Comparison of ENCODE assay signal across 20 cellular contexts in the genomic region with DNA sequence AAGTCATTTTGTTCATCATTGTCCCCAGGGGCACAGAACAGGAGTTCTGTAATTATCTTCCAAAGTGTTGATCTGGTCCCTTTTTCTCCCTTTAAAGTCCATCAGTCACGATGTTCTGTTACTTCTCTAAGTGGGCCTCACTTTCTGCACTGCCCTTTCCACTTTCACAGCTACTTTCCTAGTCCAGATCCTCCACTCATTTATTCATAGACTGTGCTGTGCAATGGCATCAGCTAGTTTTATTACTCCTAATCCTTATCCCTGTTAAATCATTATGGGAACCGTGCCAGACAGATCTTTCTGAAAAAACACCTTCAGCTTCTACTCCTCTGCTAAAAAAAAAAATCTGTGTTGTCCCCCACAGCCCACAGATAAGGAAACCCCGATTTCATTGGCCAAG.
A peak's percentile ranks its signal among the peaks of the same experiment; 100 is the strongest.
DNase-seq lines count a peak whose midpoint lies in the region; ATAC-seq and TF ChIP-seq lines count a peak whose summit lies in the region.
"Had no signal": no experiment of that assay in that cellular context is flagged by ENCODE, and none has a peak within 500 bp of the region (broad histone marks: within the 10 kb centered on the region; RNA-seq: fewer than 3 reads in every experiment).

No MANE protein-coding gene starts in this region.

- H3K36me3 ChIP-seq in HEK293 (ENCODE audit: control insufficient read depth in 2 of 2, insufficient read depth in 1 of 2, low read length in 2 of 2) = no peaks in the 10 kb centered on the region
- H3K36me3 ChIP-seq in ascending aorta = no peaks in the 10 kb centered on the region
- H3K36me3 ChIP-seq: BLaER1 treated with 17β-estradiol and CSF1 and Interleukin-3, amounts not matched to agents 10 nM and 100 nM; Peyer's patch had no signal

- H3K9me3 ChIP-seq in HEK293 (ENCODE audit: control insufficient read depth, insufficient read depth, low read depth, low read length) (no peaks in the 10 kb centered on the region), ascending aorta (no peaks in the 10 kb centered on the region)
- H3K9me3 ChIP-seq: A549, Peyer's patch, SJSA1 had no signal

- POLR2A ChIA-PET in HEK293 (lab: Yijun Ruan, JAX) = interaction anchor here (1.1 to 1.6 kb wide), 2 partner anchors 125 to 241 kb away, joined by 4 to 6 read pairs; a partner anchor contains a TSS

- H3K36me3 Mint-ChIP-seq in Calu3 (ENCODE audit: insufficient read depth, unreplicated experiment) (peaks cover 27% of the 10 kb centered on the region), osteocyte (ENCODE audit: unreplicated experiment) (peaks cover 20% of the 10 kb centered on the region)
- H3K36me3 Mint-ChIP-seq: CD8-positive, alpha-beta memory T cell had no signal

- no peak for TF ChIP-seq CTCF in Calu3 (IDR thresholded peaks at IDR 0.05; ENCODE audit: unreplicated experiment)
- no peak for TF ChIP-seq CTCF in HEK293 (tag by site-specific recombination; IDR thresholded peaks at IDR 0.05)
- TF ChIP-seq CTCF in ascending aorta (IDR thresholded peaks at IDR 0.05) = no peak
- TF ChIP-seq CTCF in osteocyte (IDR thresholded peaks at IDR 0.05) = no peak

- ATAC-seq in GM19351 (IDR thresholded peaks at IDR 0.05; ENCODE audit: unreplicated experiment) = no peak
- ATAC-seq: A549 had no signal

- no peak overlapping the region; the same call in 1 of the 2 replicates for H3K27ac ChIP-seq in HEK293 (ENCODE audit: extremely low read depth, low read depth, low read length)
- H3K27ac ChIP-seq in ascending aorta = peak overlapping the region; percentile 15 to 36
- H3K27ac ChIP-seq: BLaER1 treated with 17β-estradiol and CSF1 and Interleukin-3, amounts not matched to agents 10 nM and 100 nM; Peyer's patch; SJSA1 had no signal

- H3K4me1 ChIP-seq in HEK293 (ENCODE audit: control insufficient read depth, insufficient read depth, low read length) (peaks cover 25% of the 10 kb centered on the region), ascending aorta (peaks cover 0 to 33% of the 10 kb centered on the region in 2 donors)
- H3K4me1 ChIP-seq: Peyer's patch had no signal

- H3K27me3 Mint-ChIP-seq in Calu3 (ENCODE audit: unreplicated experiment) = no peaks in the 10 kb centered on the region
- no peaks in the 10 kb centered on the region for H3K27me3 Mint-ChIP-seq in osteocyte (ENCODE audit: unreplicated experiment)

- H3K9me3 Mint-ChIP-seq in Calu3 (ENCODE audit: low read depth, unreplicated experiment) = no peaks in the 10 kb centered on the region
- no peaks in the 10 kb centered on the region for H3K9me3 Mint-ChIP-seq in osteocyte (ENCODE audit: unreplicated experiment)
- H3K9me3 Mint-ChIP-seq: CD8-positive, alpha-beta memory T cell had no signal

- no peak overlapping the region for H3K4me3 ChIP-seq in HEK293 (ENCODE audit: low read depth, low read length)
- no peak overlapping the region for H3K4me3 ChIP-seq in ascending aorta
- H3K4me3 ChIP-seq: A549; BLaER1 treated with 17β-estradiol and CSF1 and Interleukin-3, amounts not matched to agents 10 nM and 100 nM; Peyer's patch; SJSA1 had no signal

- H3K27me3 ChIP-seq in ascending aorta = no peaks in the 10 kb centered on the region
- H3K27me3 ChIP-seq: Peyer's patch, SJSA1 had no signal

- intact Hi-C loops in Calu3 (cut with micrococcal nuclease; ENCODE audit: unreplicated experiment) (loop anchor here (5.0 kb wide), 1 partner anchor 122 kb away; no protein-coding TSS in a partner anchor), ascending aorta (cut with DNase I) (no loop called here)

- BruUV-seq in Calu3 (replicated peaks; lab: Mats Ljungman, UMichigan) = no TSS peak

- DNase-seq in Calu3 (no peak), ascending aorta (ENCODE audit: low spot score in 2 of 2) (no peak), osteocyte (ENCODE audit: extremely low spot score, unreplicated experiment) (no peak), CD1c-positive myeloid dendritic cell (ENCODE audit: extremely low spot score) (no peak)
- no peak for DNase-seq in stimulated activated CD4-positive, alpha-beta T cell treated with anti-CD3 and anti-CD28 coated beads, Interleukin-1b, Interleukin-23, amount 100 ng/mL, for 48 hours
- DNase-seq: CD8-positive, alpha-beta memory T cell; DMS79 treated with DMSO at 0.1 percent for 48 hours; HCEC 1CT; NCI-H1417; NCI-H187; NCI-H2107; NCI-H226; NCI-H524 treated with DMSO at 0.1 percent for 48 hours; Peyer's patch; SW 1271 had no signal

- H3K4me1 Mint-ChIP-seq in Calu3 (ENCODE audit: low read depth, unreplicated experiment) (peaks cover 89% of the 10 kb centered on the region), osteocyte (ENCODE audit: unreplicated experiment) (peaks cover 63% of the 10 kb centered on the region)
- H3K4me1 Mint-ChIP-seq: CD8-positive, alpha-beta memory T cell had no signal

- H3K27ac Mint-ChIP-seq in Calu3 (ENCODE audit: unreplicated experiment) (peak overlapping the region; percentile 39), osteocyte (ENCODE audit: unreplicated experiment) (peak overlapping the region; percentile 84)
- H3K27ac Mint-ChIP-seq: CD8-positive, alpha-beta memory T cell had no signal

- H3K4me3 Mint-ChIP-seq in Calu3 (ENCODE audit: low read depth, unreplicated experiment) = peak overlapping the region; percentile 4
- H3K4me3 Mint-ChIP-seq in osteocyte (ENCODE audit: unreplicated experiment) = no peak overlapping the region
- H3K4me3 Mint-ChIP-seq: CD8-positive, alpha-beta memory T cell had no signal

- CTCF ChIA-PET in Calu3 (lab: Charles Lee) = interaction anchor here (1.1 kb wide), 1 partner anchor 112 kb away, joined by 3 read pairs; no protein-coding TSS in a partner anchor
- CTCF ChIA-PET in HEK293 (lab: Yijun Ruan, JAX) = no interaction called here

TF ChIP-seq in HEK293, 187 proteins besides CTCF, POLR2A, EP300 and RAD21 (continues in another document):
- TF ChIP-seq ZNF391 (tag by site-specific recombination; IDR thresholded peaks at IDR 0.05; ENCODE audit: borderline replicate concordance, low read depth) (no peak), ZNF785 (tag by site-specific recombination; IDR thresholded peaks at IDR 0.05) (no peak), ZBTB21 (tag by site-specific recombination; IDR thresholded peaks at IDR 0.05) (no peak), ZNF701 (tag by site-specific recombination; IDR thresholded peaks at IDR 0.05) (no peak), ZNF610 (tag by site-specific recombination; IDR thresholded peaks at IDR 0.05; ENCODE audit: borderline replicate concordance) (no peak), ZFP69B (tag by site-specific recombination; IDR thresholded peaks at IDR 0.05) (no peak), ZFHX2 (tag by site-specific recombination; conservative IDR thresholded peaks at IDR 0.05) (no peak), ZNF341 (tag by site-specific recombination; IDR thresholded peaks at IDR 0.05; ENCODE audit: low read depth) (no peak)
- TF ChIP-seq, protein P1, sequence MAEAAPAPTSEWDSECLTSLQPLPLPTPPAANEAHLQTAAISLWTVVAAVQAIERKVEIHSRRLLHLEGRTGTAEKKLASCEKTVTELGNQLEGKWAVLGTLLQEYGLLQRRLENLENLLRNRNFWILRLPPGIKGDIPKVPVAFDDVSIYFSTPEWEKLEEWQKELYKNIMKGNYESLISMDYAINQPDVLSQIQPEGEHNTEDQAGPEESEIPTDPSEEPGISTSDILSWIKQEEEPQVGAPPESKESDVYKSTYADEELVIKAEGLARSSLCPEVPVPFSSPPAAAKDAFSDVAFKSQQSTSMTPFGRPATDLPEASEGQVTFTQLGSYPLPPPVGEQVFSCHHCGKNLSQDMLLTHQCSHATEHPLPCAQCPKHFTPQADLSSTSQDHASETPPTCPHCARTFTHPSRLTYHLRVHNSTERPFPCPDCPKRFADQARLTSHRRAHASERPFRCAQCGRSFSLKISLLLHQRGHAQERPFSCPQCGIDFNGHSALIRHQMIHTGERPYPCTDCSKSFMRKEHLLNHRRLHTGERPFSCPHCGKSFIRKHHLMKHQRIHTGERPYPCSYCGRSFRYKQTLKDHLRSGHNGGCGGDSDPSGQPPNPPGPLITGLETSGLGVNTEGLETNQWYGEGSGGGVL (tag by site-specific recombination; IDR thresholded peaks at IDR 0.05) = 0 out of 2 replicates have a peak, but pooled peaks have one; percentile 8
- TF ChIP-seq, protein P2, sequence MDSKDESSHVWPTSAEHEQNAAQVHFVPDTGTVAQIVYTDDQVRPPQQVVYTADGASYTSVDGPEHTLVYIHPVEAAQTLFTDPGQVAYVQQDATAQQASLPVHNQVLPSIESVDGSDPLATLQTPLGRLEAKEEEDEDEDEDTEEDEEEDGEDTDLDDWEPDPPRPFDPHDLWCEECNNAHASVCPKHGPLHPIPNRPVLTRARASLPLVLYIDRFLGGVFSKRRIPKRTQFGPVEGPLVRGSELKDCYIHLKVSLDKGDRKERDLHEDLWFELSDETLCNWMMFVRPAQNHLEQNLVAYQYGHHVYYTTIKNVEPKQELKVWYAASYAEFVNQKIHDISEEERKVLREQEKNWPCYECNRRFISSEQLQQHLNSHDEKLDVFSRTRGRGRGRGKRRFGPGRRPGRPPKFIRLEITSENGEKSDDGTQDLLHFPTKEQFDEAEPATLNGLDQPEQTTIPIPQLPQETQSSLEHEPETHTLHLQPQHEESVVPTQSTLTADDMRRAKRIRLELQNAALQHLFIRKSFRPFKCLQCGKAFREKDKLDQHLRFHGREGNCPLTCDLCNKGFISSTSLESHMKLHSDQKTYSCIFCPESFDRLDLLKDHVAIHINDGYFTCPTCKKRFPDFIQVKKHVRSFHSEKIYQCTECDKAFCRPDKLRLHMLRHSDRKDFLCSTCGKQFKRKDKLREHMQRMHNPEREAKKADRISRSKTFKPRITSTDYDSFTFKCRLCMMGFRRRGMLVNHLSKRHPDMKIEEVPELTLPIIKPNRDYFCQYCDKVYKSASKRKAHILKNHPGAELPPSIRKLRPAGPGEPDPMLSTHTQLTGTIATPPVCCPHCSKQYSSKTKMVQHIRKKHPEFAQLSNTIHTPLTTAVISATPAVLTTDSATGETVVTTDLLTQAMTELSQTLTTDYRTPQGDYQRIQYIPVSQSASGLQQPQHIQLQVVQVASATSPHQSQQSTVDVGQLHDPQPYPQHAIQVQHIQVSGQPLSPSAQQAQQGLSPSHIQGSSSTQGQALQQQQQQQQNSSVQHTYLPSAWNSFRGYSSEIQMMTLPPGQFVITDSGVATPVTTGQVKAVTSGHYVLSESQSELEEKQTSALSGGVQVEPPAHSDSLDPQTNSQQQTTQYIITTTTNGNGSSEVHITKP (tag by site-specific recombination; IDR thresholded peaks at IDR 0.05) = peak; percentile 67; the same call in 1 of the 2 replicates
- TF ChIP-seq, protein P3, sequence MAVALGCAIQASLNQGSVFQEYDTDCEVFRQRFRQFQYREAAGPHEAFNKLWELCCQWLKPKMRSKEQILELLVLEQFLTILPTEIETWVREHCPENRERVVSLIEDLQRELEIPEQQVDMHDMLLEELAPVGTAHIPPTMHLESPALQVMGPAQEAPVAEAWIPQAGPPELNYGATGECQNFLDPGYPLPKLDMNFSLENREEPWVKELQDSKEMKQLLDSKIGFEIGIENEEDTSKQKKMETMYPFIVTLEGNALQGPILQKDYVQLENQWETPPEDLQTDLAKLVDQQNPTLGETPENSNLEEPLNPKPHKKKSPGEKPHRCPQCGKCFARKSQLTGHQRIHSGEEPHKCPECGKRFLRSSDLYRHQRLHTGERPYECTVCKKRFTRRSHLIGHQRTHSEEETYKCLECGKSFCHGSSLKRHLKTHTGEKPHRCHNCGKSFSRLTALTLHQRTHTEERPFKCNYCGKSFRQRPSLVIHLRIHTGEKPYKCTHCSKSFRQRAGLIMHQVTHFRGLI (tag by site-specific recombination; IDR thresholded peaks at IDR 0.05) = no peak
